8 cellular contexts compared by ENCODE assay signal in the genomic region with DNA sequence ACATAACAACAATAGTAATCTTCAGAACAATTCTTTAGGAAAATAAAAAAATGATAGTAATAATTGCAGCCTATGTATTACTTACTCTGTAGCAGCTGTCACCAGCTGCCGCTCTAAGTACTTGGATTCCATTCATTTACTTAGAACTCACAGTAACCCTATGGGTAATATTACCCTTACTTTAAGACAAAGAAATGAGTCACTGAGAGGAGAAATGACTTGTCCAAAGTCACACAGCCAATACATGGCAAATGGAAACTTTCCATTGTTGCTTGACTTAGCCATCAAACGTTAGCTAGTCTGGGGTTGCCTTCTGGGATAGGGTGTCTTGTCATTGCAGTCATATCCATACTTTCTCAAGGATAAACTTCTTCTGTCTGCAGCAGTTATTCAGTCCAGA. TPM values are rescaled to one million over a fixed set of nuclear protein-coding genes. Genes with fewer than 3 reads are reported as not detected.
DNase-seq lines count a peak whose midpoint lies in the region; ATAC-seq and TF ChIP-seq lines count a peak whose summit lies in the region.

No MANE protein-coding gene starts in this region.

- H3K27ac Mint-ChIP-seq in type B pancreatic cell, result no peak overlapping the region

- H2AFZ ChIP-seq in hepatocyte, result no peak overlapping the region

- H3K4me1 Mint-ChIP-seq in type B pancreatic cell (ENCODE audit: unreplicated experiment), result peaks cover 43% of the 10 kb centered on the region

- no peaks in the 10 kb centered on the region for H3K27me3 Mint-ChIP-seq in type B pancreatic cell

- ATAC-seq in HG02884 (IDR thresholded peaks at IDR 0.05; ENCODE audit: unreplicated experiment), result peak; percentile 52

- intact Hi-C loops in left ventricle myocardium inferior (cut with micrococcal nuclease) (loop anchor here (10.0 kb wide), 1 partner anchor 225 kb away; no protein-coding TSS in a partner anchor), cardiac septum (cut with DNase I) (loop anchor here (5.0 kb wide), 2 partner anchors 213 to 222 kb away; a partner anchor contains a TSS)

- H3K4me3 ChIP-seq in left ventricle myocardium inferior (no peak overlapping the region), hepatocyte (no peak overlapping the region)

- peaks cover 94% of the 10 kb centered on the region for H3K79me2 ChIP-seq in hepatocyte

- peak overlapping the region; percentile 33 for H3K27ac ChIP-seq in left ventricle myocardium inferior (replicated peaks)
- no peak overlapping the region for H3K27ac ChIP-seq in hepatocyte

- whole genome bisulfite sequencing in hepatocyte (ENCODE audit: low lambda C conversion rate, missing lambda C conversion rate), result 83% methylated on average over 2 of the region's 2 CpGs

- peak overlapping the region; percentile 87 for H3K4me3 Mint-ChIP-seq in type B pancreatic cell

- H3K4me1 ChIP-seq in left ventricle myocardium inferior, result peaks cover 88% of the 10 kb centered on the region
- peaks cover 36% of the 10 kb centered on the region for H3K4me1 ChIP-seq in hepatocyte (ENCODE audit: insufficient read depth)

- DNase-seq in left ventricle myocardium inferior (no peak), cardiac septum (ENCODE audit: low spot score) (no peak), RKO (ENCODE audit: low spot score) (peak; percentile 74), type B pancreatic cell (ENCODE audit: extremely low spot score, unreplicated experiment) (no peak), glomerular visceral epithelial cell (ENCODE audit: extremely low spot score) (no peak), hepatocyte (ENCODE audit: low spot score) (no peak)
- no peak for DNase-seq in activated CD8-positive, alpha-beta memory T cell treated with anti-CD3 and anti-CD28 coated beads, Interleukin-2, amount 50 U/mL, for 4 hours

- no peaks in the 10 kb centered on the region for H3K36me3 ChIP-seq in left ventricle myocardium inferior
- H3K36me3 ChIP-seq in hepatocyte (replicated peaks; ENCODE audit: insufficient read depth, low read depth), result no peaks in the 10 kb centered on the region

- no peak overlapping the region for H3K4me2 ChIP-seq in hepatocyte

- H3K9me3 Mint-ChIP-seq in type B pancreatic cell, result no peaks in the 10 kb centered on the region

- peaks cover 4% of the 10 kb centered on the region for H3K36me3 Mint-ChIP-seq in type B pancreatic cell

- peaks cover 55% of the 10 kb centered on the region for H4K20me1 ChIP-seq in hepatocyte (ENCODE audit: insufficient read depth, poor library complexity, severe bottlenecking)

- no peaks in the 10 kb centered on the region for H3K9me2 ChIP-seq in hepatocyte (replicated peaks; ENCODE audit: insufficient read depth)

- H3K9me3 ChIP-seq in left ventricle myocardium inferior (replicated peaks) (no peaks in the 10 kb centered on the region), hepatocyte (ENCODE audit: low read depth) (no peaks in the 10 kb centered on the region)

- H3K27me3 ChIP-seq in left ventricle myocardium inferior (ENCODE audit: low read depth), result no peaks in the 10 kb centered on the region
- no peaks in the 10 kb centered on the region for H3K27me3 ChIP-seq in hepatocyte

- TF ChIP-seq CTCF in left ventricle myocardium inferior (IDR thresholded peaks at IDR 0.05; ENCODE audit: borderline replicate concordance), result no peak
- no peak for TF ChIP-seq CTCF in type B pancreatic cell (conservative IDR thresholded peaks at IDR 0.05)
- no peak for TF ChIP-seq CTCF in hepatocyte (IDR thresholded peaks at IDR 0.05; ENCODE audit: poor library complexity)

RNA-seq across cellular contexts. Expression of a gene that starts 3.6 kb away (rescaled TPM):
- 81.1 TPM for total RNA-seq in left ventricle myocardium inferior
- 83.4 TPM for total RNA-seq in cardiac septum
- total RNA-seq in type B pancreatic cell (ENCODE audit: low replicate concordance), result 74.6 and 81.6 TPM in 2 replicates
- total RNA-seq in hepatocyte, result 51.1 and 51.5 TPM in 2 replicates
- polyA plus RNA-seq in hepatocyte, result 51.3 and 55.8 TPM in 2 replicates
